Comparison of ENCODE assay signal across 13 cellular contexts in genomic region chr2:241922824-241923601, GRCh38. TPM values are rescaled to one million over a fixed set of nuclear protein-coding genes. Genes with fewer than 3 reads are reported as not detected.
"Had no signal": no experiment of that assay in that cellular context is flagged by ENCODE, and none has a peak within 500 bp of the region (broad histone marks: within the 10 kb centered on the region; RNA-seq: fewer than 3 reads in every experiment).

No MANE protein-coding gene starts in this region.

RNA-seq across cellular contexts. Expression of gene RTP5, which starts 53.5 kb away (rescaled TPM):
- total RNA-seq: activated CD4-positive, alpha-beta T cell treated with anti-CD3 and anti-CD28 coated beads, Interleukin-2, amount 10 ng/mL, durations not matched to agents 24 days and 14 days; activated CD8-positive, alpha-beta memory T cell treated with anti-CD3 and anti-CD28 coated beads, Interleukin-2, amount 10 ng/mL, durations not matched to agents 7 days and 5 days; activated CD8-positive, alpha-beta T cell treated with anti-CD3 and anti-CD28 coated beads, Interleukin-2, amount 10 ng/mL, durations not matched to agents 7 days and 5 days; aorta; body of pancreas; chondrocyte; dermis blood vessel endothelial cell; endothelial cell of umbilical vein; fibroblast of lung; fibroblast of villous mesenchyme; gastroesophageal sphincter; glomerular endothelial cell; T-helper 1 cell treated with Interleukin-12 subunit alpha and Interleukin-12 subunit beta and Interleukin-4 antibody, amounts not matched to agents 30 ng/mL and 1 ng/mL, for 36 hours had no signal
- polyA plus RNA-seq: aorta, endothelial cell of umbilical vein, fibroblast of lung had no signal
